Comparison of ENCODE assay signal across 8 cellular contexts in the genomic region with DNA sequence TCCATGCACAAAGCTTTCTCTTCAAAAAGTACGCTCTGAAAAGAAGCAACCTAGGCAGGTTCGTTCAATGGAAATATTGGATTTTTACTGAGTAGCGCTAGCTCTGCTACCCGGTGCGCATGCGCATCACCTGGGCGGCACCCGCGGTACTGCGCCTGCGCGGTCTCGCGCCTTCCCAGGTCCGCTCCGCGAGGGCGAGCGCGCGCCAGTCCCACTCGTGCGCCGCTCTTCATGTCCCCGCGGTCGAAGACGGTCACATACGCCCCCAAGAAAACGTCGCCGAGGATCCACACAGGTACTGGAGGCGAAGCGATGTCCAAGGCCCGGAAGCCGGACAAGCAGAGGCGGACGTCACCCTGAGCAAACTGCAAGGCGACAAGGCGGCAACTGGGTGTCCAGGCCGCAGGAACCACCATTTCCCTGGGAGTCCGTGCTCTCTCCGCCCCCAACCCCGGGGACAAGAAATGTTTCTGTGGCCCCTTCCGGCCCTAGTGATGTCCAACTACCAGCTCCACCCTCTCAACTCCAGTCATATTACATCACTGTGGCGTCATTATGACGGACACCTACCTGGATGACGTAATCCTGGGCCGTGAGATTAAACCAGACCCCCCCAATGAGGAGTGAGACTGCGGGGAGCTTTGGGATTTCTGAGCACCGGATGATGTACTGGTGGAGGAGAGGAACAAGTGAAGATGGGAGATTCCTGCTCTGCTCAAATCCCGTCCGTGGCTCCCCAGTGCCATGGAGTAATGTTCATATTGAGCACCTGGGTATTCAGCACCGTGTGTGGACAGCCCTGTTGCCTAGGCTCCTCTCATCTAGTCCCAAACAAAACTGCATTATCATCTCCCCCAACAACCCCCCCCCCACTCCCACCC. TPM values are rescaled to one million over a fixed set of nuclear protein-coding genes. Genes with fewer than 3 reads are reported as not detected.
DNase-seq lines count a peak whose midpoint lies in the region; ATAC-seq, FAIRE-seq and TF ChIP-seq lines count a peak whose summit lies in the region.

No MANE protein-coding gene starts in this region.

- POLR2A ChIA-PET in activated CD8-positive, alpha-beta T cell treated with anti-CD3 and anti-CD28 coated beads for 36 hours (lab: Charles Lee): interaction anchor here (1.0 to 2.0 kb wide), 4 partner anchors 10 to 117 kb away, joined by 3 to 6 read pairs (median 4); no protein-coding TSS in a partner anchor
- POLR2A ChIA-PET in endothelial cell of umbilical vein (lab: Charles Lee): no interaction called here

- CTCF ChIA-PET in activated CD8-positive, alpha-beta T cell treated with anti-CD3 and anti-CD28 coated beads for 36 hours (lab: Charles Lee): interaction anchor here (0.9 to 1.7 kb wide), 3 partner anchors 8 to 126 kb away, joined by 4 to 9 read pairs (median 5); no protein-coding TSS in a partner anchor
- CTCF ChIA-PET in endothelial cell of umbilical vein (lab: Charles Lee): interaction anchor here (1.0 to 1.7 kb wide), 3 partner anchors 23 to 82 kb away, joined by 3 to 8 read pairs (median 5); no protein-coding TSS in a partner anchor

- H3K36me3 ChIP-seq in endothelial cell of umbilical vein (ENCODE audit: control insufficient read depth in 2 of 2, extremely low read depth in 1 of 2, insufficient read depth in 2 of 2, low read length in 2 of 2) (no peaks in the 10 kb centered on the region), mucosa of stomach (ENCODE audit: control insufficient read depth, insufficient read depth, low read length) (no peaks in the 10 kb centered on the region)

- ATAC-seq in activated CD8-positive, alpha-beta T cell treated with anti-CD3 and anti-CD28 coated beads for 36 hours: peak; percentile 26

- H3K9me3 ChIP-seq in endothelial cell of umbilical vein (replicated peaks; ENCODE audit: control insufficient read depth, insufficient read depth, low read length): no peaks in the 10 kb centered on the region
- H3K9me3 ChIP-seq in mucosa of stomach (ENCODE audit: control insufficient read depth, low read length): no peaks in the 10 kb centered on the region

- dilution Hi-C loops in endothelial cell of umbilical vein (cut with MboI; ENCODE audit: extremely low pct_ligation_motif_present, low sequenced_read_pairs): no loop called here

- H4K20me1 ChIP-seq in endothelial cell of umbilical vein (replicated peaks; ENCODE audit: control insufficient read depth, extremely low read depth, insufficient read depth, low read length): no peaks in the 10 kb centered on the region

- H3K9me3 Mint-ChIP-seq in HFFc6: peaks cover 14% of the 10 kb centered on the region
- H3K9me3 Mint-ChIP-seq in activated CD8-positive, alpha-beta T cell treated with anti-CD3 and anti-CD28 coated beads for 36 hours: peaks cover 7% of the 10 kb centered on the region

- peaks cover 12% of the 10 kb centered on the region; the same call in 1 of the 2 replicates for H3K4me1 Mint-ChIP-seq in HFFc6 (ENCODE audit: low read depth)
- H3K4me1 Mint-ChIP-seq in activated CD8-positive, alpha-beta T cell treated with anti-CD3 and anti-CD28 coated beads for 36 hours (ENCODE audit: low read depth): peaks cover 56% of the 10 kb centered on the region

- DNase-seq in GM12865 (ENCODE audit: low read depth) (peak; percentile 87), HFFc6 (no peak), NCI-H2029 (lab: John Stamatoyannopoulos, UW) (peak; percentile 86), endothelial cell of umbilical vein (ENCODE audit: low read depth, low spot score) (no peak), COR-L47 (lab: John Stamatoyannopoulos, UW) (no peak)
- DNase-seq in activated CD8-positive, alpha-beta T cell treated with anti-CD3 and anti-CD28 coated beads for 36 hours: no peak
- peak; percentile 64 for DNase-seq in stimulated activated CD8-positive, alpha-beta memory T cell treated with anti-CD3 and anti-CD28 coated beads, Interleukin-7, amount 100 ng/mL, for 24 hours (ENCODE audit: low read depth)

- H3K27ac ChIP-seq in endothelial cell of umbilical vein (ENCODE audit: insufficient read depth, low read depth, low read length): no peak overlapping the region

- H3K4me1 ChIP-seq in endothelial cell of umbilical vein (ENCODE audit: control insufficient read depth, extremely low read depth, insufficient read depth, low read length): peaks cover 7% of the 10 kb centered on the region
- H3K4me1 ChIP-seq in mucosa of stomach (ENCODE audit: control insufficient read depth, insufficient read depth, low read length): peaks cover 23% of the 10 kb centered on the region

- H3K9ac ChIP-seq in endothelial cell of umbilical vein (replicated peaks; ENCODE audit: extremely low read depth, insufficient read depth, low read length) (no peak overlapping the region), mucosa of stomach (ENCODE audit: low read length) (peak overlapping the region; percentile 29)

- H3K27me3 Mint-ChIP-seq in HFFc6 (ENCODE audit: insufficient read depth): peaks cover 40% of the 10 kb centered on the region
- peaks cover 55% of the 10 kb centered on the region for H3K27me3 Mint-ChIP-seq in activated CD8-positive, alpha-beta T cell treated with anti-CD3 and anti-CD28 coated beads for 36 hours

- no peak overlapping the region for H3K27ac Mint-ChIP-seq in HFFc6
- H3K27ac Mint-ChIP-seq in activated CD8-positive, alpha-beta T cell treated with anti-CD3 and anti-CD28 coated beads for 36 hours: peak overlapping the region; percentile 88

- TF ChIP-seq POLR2A in endothelial cell of umbilical vein (IDR thresholded peaks at IDR 0.05; ENCODE audit: low read depth, low read length): peak; percentile 63

- peaks cover 11 to 14% of the 10 kb centered on the region in 2 experiments for H3K27me3 ChIP-seq in endothelial cell of umbilical vein (ENCODE audit: control insufficient read depth in 2 of 2, insufficient read depth in 2 of 2, low read length in 2 of 2)
- H3K27me3 ChIP-seq in mucosa of stomach (ENCODE audit: control insufficient read depth, insufficient read depth, low read length): peaks cover 51% of the 10 kb centered on the region

- TF ChIP-seq CTCF in GM12865 (IDR thresholded peaks at IDR 0.05; ENCODE audit: insufficient read depth, low read depth, low read length, missing control alignments): no peak
- TF ChIP-seq CTCF in HFFc6 (IDR thresholded peaks at IDR 0.05): no peak
- peak; percentile 29 for TF ChIP-seq CTCF in activated CD8-positive, alpha-beta T cell treated with anti-CD3 and anti-CD28 coated beads for 36 hours (IDR thresholded peaks at IDR 0.05)
- no peak for TF ChIP-seq CTCF in endothelial cell of umbilical vein (IDR thresholded peaks at IDR 0.05; ENCODE audit: extremely low read depth in 1 of 2, insufficient read depth in 1 of 2, low read depth in 1 of 2, low read length in 2 of 2)

- H3K9me1 ChIP-seq in endothelial cell of umbilical vein (replicated peaks; ENCODE audit: control insufficient read depth, extremely low read depth, insufficient read depth, low read length): no peaks in the 10 kb centered on the region

- peak overlapping the region; percentile 64 for H3K4me3 Mint-ChIP-seq in HFFc6
- peak overlapping the region; percentile 74 for H3K4me3 Mint-ChIP-seq in activated CD8-positive, alpha-beta T cell treated with anti-CD3 and anti-CD28 coated beads for 36 hours

- peaks cover 8% of the 10 kb centered on the region for H3K36me3 Mint-ChIP-seq in HFFc6 (ENCODE audit: low read depth)
- H3K36me3 Mint-ChIP-seq in activated CD8-positive, alpha-beta T cell treated with anti-CD3 and anti-CD28 coated beads for 36 hours (ENCODE audit: low read depth): peaks cover 10% of the 10 kb centered on the region

- FAIRE-seq in endothelial cell of umbilical vein (lab: Jason Lieb, UNC): peak; percentile 18

- H3K79me2 ChIP-seq in endothelial cell of umbilical vein (ENCODE audit: control insufficient read depth, insufficient read depth, low read length): no peaks in the 10 kb centered on the region

- peak overlapping the region; percentile 68 for H3K4me3 ChIP-seq in GM12865 (ENCODE audit: low read depth, low read length)
- peak overlapping the region in 2 of 3 experiments; percentile 27 to 60 for H3K4me3 ChIP-seq in endothelial cell of umbilical vein (replicated peaks in 1 of 3; ENCODE audit: insufficient read depth in 1 of 3, low read depth in 1 of 3, low read length in 3 of 3)
- H3K4me3 ChIP-seq in mucosa of stomach (ENCODE audit: low read length): peak overlapping the region; percentile 61

- H3K4me2 ChIP-seq in endothelial cell of umbilical vein (ENCODE audit: insufficient read depth, low read length): peak overlapping the region; percentile 83

- H2AFZ ChIP-seq in endothelial cell of umbilical vein (ENCODE audit: low read depth, low read length): peak overlapping the region; percentile 99

- intact Hi-C loops in activated CD8-positive, alpha-beta T cell treated with anti-CD3 and anti-CD28 coated beads for 36 hours (cut with micrococcal nuclease): no loop called here
- intact Hi-C loops in endothelial cell of umbilical vein (cut with micrococcal nuclease): loop anchor here (1.0 to 5.0 kb wide), 2 partner anchors 15 to 323 kb away; no protein-coding TSS in a partner anchor

- BruUV-seq in endothelial cell of umbilical vein (replicated peaks; lab: Mats Ljungman, UMichigan): TSS peak; percentile 54

RNA-seq across cellular contexts. Expression of a gene that starts 4.8 kb away (rescaled TPM):
- not detected for total RNA-seq in HFFc6 (2021; fragmentation: NEBNext Ultra II Directional; extraction: Animal tissue kit (Norgen Biotek cat#: 25700))
- under 1 TPM; 0.77 to 0.81 TPM for total RNA-seq in activated CD8-positive, alpha-beta T cell treated with anti-CD3 and anti-CD28 coated beads for 36 hours
- total RNA-seq in endothelial cell of umbilical vein: 0.76 and 0.91 TPM in 2 replicates
- polyA plus RNA-seq in endothelial cell of umbilical vein: 0.22 and 0.30 TPM in 2 replicates
- 0.13 TPM in 2 replicates for polyA plus RNA-seq in endothelial cell of umbilical vein (2011; cell fraction: cytosol; rRNA removed)
- 0.92 and 0.99 TPM in 2 replicates for polyA plus RNA-seq in endothelial cell of umbilical vein (2011; cell fraction: nucleus; rRNA removed)
- 0.60 and 1.2 TPM in 2 replicates for polyA plus RNA-seq in endothelial cell of umbilical vein (2012)
- polyA minus RNA-seq in endothelial cell of umbilical vein: 0.30 and 0.53 TPM in 2 replicates
- polyA minus RNA-seq in endothelial cell of umbilical vein (2011; cell fraction: cytosol; rRNA and poly(A)+ RNA removed): not detected
- polyA minus RNA-seq in endothelial cell of umbilical vein (2011; cell fraction: nucleus; rRNA and poly(A)+ RNA removed): 0.53 and 0.72 TPM in 2 replicates

RNA-seq across cellular contexts. Expression of a gene that starts 31.5 kb away (rescaled TPM):
- total RNA-seq in HFFc6 (2021; fragmentation: NEBNext Ultra II Directional; extraction: Animal tissue kit (Norgen Biotek cat#: 25700)): under 1 TPM in 4 of 6 experiments, not detected in 2; 0.12 to 0.66 (median 0.41) TPM
- 10 to 100 TPM; 18.3 to 20.0 TPM for total RNA-seq in activated CD8-positive, alpha-beta T cell treated with anti-CD3 and anti-CD28 coated beads for 36 hours
- total RNA-seq in endothelial cell of umbilical vein: 0.48 TPM in 1 of 2 replicates, not detected in the other
- polyA plus RNA-seq in endothelial cell of umbilical vein: 0.19 and 0.41 TPM in 2 replicates
- polyA plus RNA-seq in endothelial cell of umbilical vein (2011; cell fraction: cytosol; rRNA removed): 0.08 and 0.28 TPM in 2 replicates
- 1.4 and 2.0 TPM in 2 replicates for polyA plus RNA-seq in endothelial cell of umbilical vein (2011; cell fraction: nucleus; rRNA removed)
- 0.44 and 0.87 TPM in 2 replicates for polyA plus RNA-seq in endothelial cell of umbilical vein (2012)
- 0.46 TPM in 1 of 2 replicates, not detected in the other for polyA minus RNA-seq in endothelial cell of umbilical vein
- not detected for polyA minus RNA-seq in endothelial cell of umbilical vein (2011; cell fraction: cytosol; rRNA and poly(A)+ RNA removed)
- 0.53 and 0.77 TPM in 2 replicates for polyA minus RNA-seq in endothelial cell of umbilical vein (2011; cell fraction: nucleus; rRNA and poly(A)+ RNA removed)

RNA-seq across cellular contexts. Expression of a gene that starts 42.3 kb away (rescaled TPM):
- total RNA-seq in HFFc6 (2021; fragmentation: NEBNext Ultra II Directional; extraction: Animal tissue kit (Norgen Biotek cat#: 25700)): 10 to 100 TPM; 66.6 to 76.0 (median 70.1) TPM
- 10 to 100 TPM; 50.9 to 52.3 TPM for total RNA-seq in activated CD8-positive, alpha-beta T cell treated with anti-CD3 and anti-CD28 coated beads for 36 hours
- 46.7 and 50.6 TPM in 2 replicates for total RNA-seq in endothelial cell of umbilical vein
- polyA plus RNA-seq in endothelial cell of umbilical vein: 48.4 and 67.3 TPM in 2 replicates
- 23.6 and 35.3 TPM in 2 replicates for polyA plus RNA-seq in endothelial cell of umbilical vein (2011; cell fraction: cytosol; rRNA removed)
- 59.9 and 72.4 TPM in 2 replicates for polyA plus RNA-seq in endothelial cell of umbilical vein (2011; cell fraction: nucleus; rRNA removed)
- polyA plus RNA-seq in endothelial cell of umbilical vein (2012): 30.6 and 44.4 TPM in 2 replicates
- polyA minus RNA-seq in endothelial cell of umbilical vein: 32.3 and 35.5 TPM in 2 replicates
- 35.7 TPM for polyA minus RNA-seq in endothelial cell of umbilical vein (2011; cell fraction: cytosol; rRNA and poly(A)+ RNA removed)
- polyA minus RNA-seq in endothelial cell of umbilical vein (2011; cell fraction: nucleus; rRNA and poly(A)+ RNA removed): 24.9 and 35.3 TPM in 2 replicates

RNA-seq across cellular contexts. Expression of a gene that starts 50.2 kb away (rescaled TPM):
- total RNA-seq in HFFc6 (2021; fragmentation: NEBNext Ultra II Directional; extraction: Animal tissue kit (Norgen Biotek cat#: 25700)): 10 to 100 TPM; 21.7 to 37.8 (median 33.7) TPM
- 100 to 1,000 TPM; 214 to 215 TPM for total RNA-seq in activated CD8-positive, alpha-beta T cell treated with anti-CD3 and anti-CD28 coated beads for 36 hours
- 63.9 and 73.8 TPM in 2 replicates for total RNA-seq in endothelial cell of umbilical vein
- 40.9 and 56.7 TPM in 2 replicates for polyA plus RNA-seq in endothelial cell of umbilical vein
- 23.6 and 29.6 TPM in 2 replicates for polyA plus RNA-seq in endothelial cell of umbilical vein (2011; cell fraction: cytosol; rRNA removed)
- 116 and 120 TPM in 2 replicates for polyA plus RNA-seq in endothelial cell of umbilical vein (2011; cell fraction: nucleus; rRNA removed)
- polyA plus RNA-seq in endothelial cell of umbilical vein (2012): 28.1 and 36.5 TPM in 2 replicates
- polyA minus RNA-seq in endothelial cell of umbilical vein: 24.6 and 40.3 TPM in 2 replicates
- polyA minus RNA-seq in endothelial cell of umbilical vein (2011; cell fraction: cytosol; rRNA and poly(A)+ RNA removed): 178 TPM
- 30.4 and 43.1 TPM in 2 replicates for polyA minus RNA-seq in endothelial cell of umbilical vein (2011; cell fraction: nucleus; rRNA and poly(A)+ RNA removed)

Comparison
In these comparisons a context has a peak if more than half of its experiments do, and no peak if none do; other contexts are left out.
1. DNase-seq: peak in GM12865 (single experiment), NCI-H2029 (single experiment) and stimulated activated CD8-positive, alpha-beta memory T cell treated with anti-CD3 and anti-CD28 coated beads, Interleukin-7, amount 100 ng/mL, for 24 hours (single experiment); none in HFFc6 (single experiment), activated CD8-positive, alpha-beta T cell treated with anti-CD3 and anti-CD28 coated beads for 36 hours (single experiment), endothelial cell of umbilical vein (single experiment) and COR-L47 (single experiment).
2. RNA of a gene that starts 31.5 kb away (total RNA-seq): 18.3 to 20.0 TPM in activated CD8-positive, alpha-beta T cell treated with anti-CD3 and anti-CD28 coated beads for 36 hours; 0.12 to 0.66 TPM in HFFc6 and 0.48 TPM in endothelial cell of umbilical vein; every median in the first group is over 10 times any median in the second.
3. Peak in every context shown above with its lines, with median percentiles within 50 percentile points of each other: H3K4me3 ChIP-seq.